ENCODE assay signal across 1 cellular context in genomic region chr14:92785601-92786426, GRCh38.
A peak's percentile ranks its signal among the peaks of the same experiment; 100 is the strongest.
TF ChIP-seq lines count a peak whose summit lies in the region.

No MANE protein-coding gene starts in this region.

TF ChIP-seq in IMR-90, 13 proteins besides CTCF, POLR2A, EP300 and RAD21:
- peak; percentile 91 for TF ChIP-seq FOS (IDR thresholded peaks at IDR 0.05; ENCODE audit: low read depth, low read length)
- peak; percentile 77 for TF ChIP-seq NFE2L2 (IDR thresholded peaks at IDR 0.05; ENCODE audit: low read depth, low read length)
- TF ChIP-seq MXI1 (IDR thresholded peaks at IDR 0.05; ENCODE audit: borderline replicate concordance, low read depth, low read length), result no peak
- no peak for TF ChIP-seq USF2 (IDR thresholded peaks at IDR 0.05; ENCODE audit: low read depth, low read length)
- peak; percentile 37; the same call in 1 of the 2 replicates for TF ChIP-seq CEBPB (IDR thresholded peaks at IDR 0.05; ENCODE audit: low read depth, low read length)
- no peak for TF ChIP-seq RCOR1 (IDR thresholded peaks at IDR 0.05; ENCODE audit: insufficient replicate concordance, low read length)
- peak; percentile 65 for TF ChIP-seq MAFK (IDR thresholded peaks at IDR 0.05; ENCODE audit: low read depth, low read length)
- TF ChIP-seq ELK1 (IDR thresholded peaks at IDR 0.05; ENCODE audit: borderline replicate concordance, low read depth, low read length), result no peak
- no peak for TF ChIP-seq RFX5 (IDR thresholded peaks at IDR 0.05; ENCODE audit: low read depth, low read length)
- TF ChIP-seq MAZ (IDR thresholded peaks at IDR 0.05; ENCODE audit: borderline replicate concordance, low read depth, low read length), result no peak
- TF ChIP-seq CHD1 (IDR thresholded peaks at IDR 0.05; ENCODE audit: low read depth, low read length), result no peak
- peak; percentile 11; the same call in 1 of the 2 replicates for TF ChIP-seq SMC3 (IDR thresholded peaks at IDR 0.05; ENCODE audit: low read depth, low read length)
- TF ChIP-seq BHLHE40 (IDR thresholded peaks at IDR 0.05; ENCODE audit: low read depth, low read length), result 0 out of 2 replicates have a peak, but pooled peaks have one; percentile 28
